In genomic region chr2:130336877-130337734, GRCh38 we compare ENCODE assay signal across 1 cellular context.
TF ChIP-seq lines count a peak whose summit lies in the region.

No MANE protein-coding gene starts in this region.

TF ChIP-seq in HCT116, 20 proteins besides CTCF, POLR2A, EP300 and RAD21 (continued from another document):
- TF ChIP-seq REST (IDR thresholded peaks at IDR 0.05; ENCODE audit: low read depth): no peak
- TF ChIP-seq POLR2AphosphoS5 (IDR thresholded peaks at IDR 0.05; ENCODE audit: low read depth, low read length): peak; percentile 63
